Comparison of ENCODE assay signal across 9 cellular contexts in the genomic region with DNA sequence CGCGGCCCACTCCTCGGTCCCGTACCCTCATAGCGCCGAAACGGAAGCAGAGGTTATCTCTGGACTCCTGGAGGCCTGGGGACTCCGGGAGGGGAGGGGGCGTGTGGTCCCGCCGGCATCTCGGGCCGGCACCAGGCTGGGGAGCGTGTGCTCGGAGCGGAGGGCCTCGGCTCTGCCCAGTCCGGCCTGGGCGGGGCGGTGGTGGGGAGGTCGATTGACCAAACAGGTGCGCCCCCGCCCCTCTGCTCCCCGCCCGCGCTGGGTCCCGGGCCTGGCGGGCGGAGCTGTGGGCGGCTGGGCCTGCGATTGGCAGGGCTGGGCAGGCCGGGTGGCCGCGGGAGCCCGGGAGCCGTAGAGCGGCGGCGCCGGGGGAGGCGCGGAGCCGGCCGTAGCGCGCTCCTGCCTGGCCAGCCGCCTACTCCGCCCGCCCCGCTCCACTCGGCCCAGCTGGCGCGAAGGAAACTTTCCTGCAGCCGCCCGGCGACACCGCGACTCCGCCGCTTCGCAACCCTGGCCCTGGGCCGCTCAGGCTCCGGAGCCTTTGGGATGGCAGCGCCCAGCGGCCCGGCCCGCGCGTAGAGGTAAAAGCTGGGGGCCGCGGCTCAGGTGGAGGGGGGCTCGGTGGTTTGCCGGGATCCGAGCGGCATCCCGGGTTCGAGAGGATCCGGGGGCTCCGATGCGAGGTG. TPM values are rescaled to one million over a fixed set of nuclear protein-coding genes. Genes with fewer than 3 reads are reported as not detected.
A peak's percentile ranks its signal among the peaks of the same experiment; 100 is the strongest.
DNase-seq lines count a peak whose midpoint lies in the region; ATAC-seq and TF ChIP-seq lines count a peak whose summit lies in the region.
"Had no signal": no experiment of that assay in that cellular context is flagged by ENCODE, and none has a peak within 500 bp of the region (broad histone marks: within the 10 kb centered on the region; RNA-seq: fewer than 3 reads in every experiment).

No MANE protein-coding gene starts in this region.

- H3K9me3 ChIP-seq in thoracic aorta = no peaks in the 10 kb centered on the region

- H3K27ac Mint-ChIP-seq in central memory CD8-positive, alpha-beta T cell (ENCODE audit: low read depth) = no peak overlapping the region

- H3K9me3 Mint-ChIP-seq in central memory CD8-positive, alpha-beta T cell = no peaks in the 10 kb centered on the region

- H3K27me3 ChIP-seq in layer of hippocampus (ENCODE audit: control insufficient read depth, insufficient read depth, low read length) (no peaks in the 10 kb centered on the region), thoracic aorta (replicated peaks; ENCODE audit: insufficient read depth) (no peaks in the 10 kb centered on the region)

- H3K27me3 Mint-ChIP-seq in central memory CD8-positive, alpha-beta T cell = peaks cover 76% of the 10 kb centered on the region

- DNase-seq in NCI-H82 (lab: John Stamatoyannopoulos, UW) = peak; percentile 26
- DNase-seq in NCI-H82 treated with DMSO at 0.1 percent for 48 hours (lab: John Stamatoyannopoulos, UW; ENCODE audit: unreplicated experiment) = no peak
- no peak for DNase-seq in central memory CD8-positive, alpha-beta T cell (ENCODE audit: low spot score in 2 of 2)
- peak; percentile 22 for DNase-seq in thoracic aorta (ENCODE audit: low spot score)
- no peak for DNase-seq in UCSD-AML1 (lab: John Stamatoyannopoulos, UW; ENCODE audit: unreplicated experiment)
- DNase-seq in activated T-cell treated with anti-CD3 and anti-CD28 coated beads for 4 hours = no peak

- peaks cover 2% of the 10 kb centered on the region for H3K36me3 Mint-ChIP-seq in central memory CD8-positive, alpha-beta T cell (ENCODE audit: insufficient read depth)

- ATAC-seq in central memory CD8-positive, alpha-beta T cell (replicated peaks; ENCODE audit: extremely low read depth, poor library complexity, severe bottlenecking) = no peak
- peak; percentile 37 for ATAC-seq in thoracic aorta (ENCODE audit: insufficient number of reproducible peaks, low FRiP score, low read depth)
- ATAC-seq in HG02623 (IDR thresholded peaks at IDR 0.05; ENCODE audit: unreplicated experiment) = no peak

- H3K36me3 ChIP-seq in thoracic aorta = no peaks in the 10 kb centered on the region

- H3K27ac ChIP-seq in layer of hippocampus (ENCODE audit: low read depth, low read length) (peak overlapping the region; percentile 48), thoracic aorta (peak overlapping the region; percentile 59 to 71)

- no peak for TF ChIP-seq CTCF in thoracic aorta (IDR thresholded peaks at IDR 0.05)

- peak overlapping the region; percentile 32 for H3K4me3 Mint-ChIP-seq in central memory CD8-positive, alpha-beta T cell

- H3K4me3 ChIP-seq in thoracic aorta = peak overlapping the region; percentile 89

- H3K4me1 ChIP-seq in thoracic aorta (ENCODE audit: control insufficient read depth in 1 of 2, low read depth in 2 of 2) = peaks cover 8 to 31% of the 10 kb centered on the region in 2 donors

- H3K4me1 Mint-ChIP-seq in central memory CD8-positive, alpha-beta T cell = peaks cover 2% of the 10 kb centered on the region

RNA-seq across cellular contexts. Expression of gene DAB2IP, which starts 52.1 kb away (rescaled TPM):
- 100 to 1,000 TPM in 1 of 2 donors, 10 to 100 TPM in 1; 87.4 to 104 TPM for total RNA-seq in thoracic aorta
- total RNA-seq: T-helper 2 cell treated with Interferon-gamma antibody and Interleukin-4, amounts not matched to agents 100 ng/mL and 5 ng/mL, for 36 hours had no signal

Comparison
In these comparisons a context has a peak if more than half of its experiments do, and no peak if none do; other contexts are left out.
1. DNase-seq: peak in NCI-H82 (single experiment) and thoracic aorta (single experiment); none in NCI-H82 treated with DMSO at 0.1 percent for 48 hours (single experiment), central memory CD8-positive, alpha-beta T cell (0 of 2), UCSD-AML1 (single experiment) and activated T-cell treated with anti-CD3 and anti-CD28 coated beads for 4 hours (single experiment).